In the genomic region with DNA sequence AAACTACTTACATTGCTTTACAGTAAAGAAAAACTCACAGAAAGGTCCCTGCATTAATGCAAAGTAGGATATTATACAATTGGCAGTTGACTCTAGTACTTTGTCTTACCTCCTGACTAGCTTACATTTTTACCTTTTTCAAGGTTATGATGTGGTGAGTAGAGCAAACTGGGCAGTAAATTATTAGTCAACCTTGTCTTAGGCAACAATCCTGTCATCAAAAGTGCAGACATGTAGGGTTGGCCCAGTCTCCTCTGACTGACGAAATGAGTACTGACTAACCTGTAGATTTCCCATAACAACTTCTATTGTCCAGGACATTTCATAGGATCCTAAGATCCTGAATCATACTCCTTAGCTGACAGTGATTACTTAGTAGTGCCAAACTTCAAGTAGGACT, we compare ENCODE assay signal across 1 cellular context.
A peak's percentile ranks its signal among the peaks of the same experiment; 100 is the strongest.
TF ChIP-seq lines count a peak whose summit lies in the region.

No MANE protein-coding gene starts in this region.

TF ChIP-seq in HepG2, 621 proteins besides CTCF, POLR2A, EP300 and RAD21 (continued from another document and continues in another):
- TF ChIP-seq, protein P1, sequence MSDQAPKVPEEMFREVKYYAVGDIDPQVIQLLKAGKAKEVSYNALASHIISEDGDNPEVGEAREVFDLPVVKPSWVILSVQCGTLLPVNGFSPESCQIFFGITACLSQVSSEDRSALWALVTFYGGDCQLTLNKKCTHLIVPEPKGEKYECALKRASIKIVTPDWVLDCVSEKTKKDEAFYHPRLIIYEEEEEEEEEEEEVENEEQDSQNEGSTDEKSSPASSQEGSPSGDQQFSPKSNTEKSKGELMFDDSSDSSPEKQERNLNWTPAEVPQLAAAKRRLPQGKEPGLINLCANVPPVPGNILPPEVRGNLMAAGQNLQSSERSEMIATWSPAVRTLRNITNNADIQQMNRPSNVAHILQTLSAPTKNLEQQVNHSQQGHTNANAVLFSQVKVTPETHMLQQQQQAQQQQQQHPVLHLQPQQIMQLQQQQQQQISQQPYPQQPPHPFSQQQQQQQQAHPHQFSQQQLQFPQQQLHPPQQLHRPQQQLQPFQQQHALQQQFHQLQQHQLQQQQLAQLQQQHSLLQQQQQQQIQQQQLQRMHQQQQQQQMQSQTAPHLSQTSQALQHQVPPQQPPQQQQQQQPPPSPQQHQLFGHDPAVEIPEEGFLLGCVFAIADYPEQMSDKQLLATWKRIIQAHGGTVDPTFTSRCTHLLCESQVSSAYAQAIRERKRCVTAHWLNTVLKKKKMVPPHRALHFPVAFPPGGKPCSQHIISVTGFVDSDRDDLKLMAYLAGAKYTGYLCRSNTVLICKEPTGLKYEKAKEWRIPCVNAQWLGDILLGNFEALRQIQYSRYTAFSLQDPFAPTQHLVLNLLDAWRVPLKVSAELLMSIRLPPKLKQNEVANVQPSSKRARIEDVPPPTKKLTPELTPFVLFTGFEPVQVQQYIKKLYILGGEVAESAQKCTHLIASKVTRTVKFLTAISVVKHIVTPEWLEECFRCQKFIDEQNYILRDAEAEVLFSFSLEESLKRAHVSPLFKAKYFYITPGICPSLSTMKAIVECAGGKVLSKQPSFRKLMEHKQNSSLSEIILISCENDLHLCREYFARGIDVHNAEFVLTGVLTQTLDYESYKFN (CRISPR knock-in tag; conservative IDR thresholded peaks at IDR 0.05) = peak; percentile 71
- TF ChIP-seq ZNF7 (CRISPR knock-in tag; IDR thresholded peaks at IDR 0.05) = peak; percentile 88
- TF ChIP-seq, protein P2, sequence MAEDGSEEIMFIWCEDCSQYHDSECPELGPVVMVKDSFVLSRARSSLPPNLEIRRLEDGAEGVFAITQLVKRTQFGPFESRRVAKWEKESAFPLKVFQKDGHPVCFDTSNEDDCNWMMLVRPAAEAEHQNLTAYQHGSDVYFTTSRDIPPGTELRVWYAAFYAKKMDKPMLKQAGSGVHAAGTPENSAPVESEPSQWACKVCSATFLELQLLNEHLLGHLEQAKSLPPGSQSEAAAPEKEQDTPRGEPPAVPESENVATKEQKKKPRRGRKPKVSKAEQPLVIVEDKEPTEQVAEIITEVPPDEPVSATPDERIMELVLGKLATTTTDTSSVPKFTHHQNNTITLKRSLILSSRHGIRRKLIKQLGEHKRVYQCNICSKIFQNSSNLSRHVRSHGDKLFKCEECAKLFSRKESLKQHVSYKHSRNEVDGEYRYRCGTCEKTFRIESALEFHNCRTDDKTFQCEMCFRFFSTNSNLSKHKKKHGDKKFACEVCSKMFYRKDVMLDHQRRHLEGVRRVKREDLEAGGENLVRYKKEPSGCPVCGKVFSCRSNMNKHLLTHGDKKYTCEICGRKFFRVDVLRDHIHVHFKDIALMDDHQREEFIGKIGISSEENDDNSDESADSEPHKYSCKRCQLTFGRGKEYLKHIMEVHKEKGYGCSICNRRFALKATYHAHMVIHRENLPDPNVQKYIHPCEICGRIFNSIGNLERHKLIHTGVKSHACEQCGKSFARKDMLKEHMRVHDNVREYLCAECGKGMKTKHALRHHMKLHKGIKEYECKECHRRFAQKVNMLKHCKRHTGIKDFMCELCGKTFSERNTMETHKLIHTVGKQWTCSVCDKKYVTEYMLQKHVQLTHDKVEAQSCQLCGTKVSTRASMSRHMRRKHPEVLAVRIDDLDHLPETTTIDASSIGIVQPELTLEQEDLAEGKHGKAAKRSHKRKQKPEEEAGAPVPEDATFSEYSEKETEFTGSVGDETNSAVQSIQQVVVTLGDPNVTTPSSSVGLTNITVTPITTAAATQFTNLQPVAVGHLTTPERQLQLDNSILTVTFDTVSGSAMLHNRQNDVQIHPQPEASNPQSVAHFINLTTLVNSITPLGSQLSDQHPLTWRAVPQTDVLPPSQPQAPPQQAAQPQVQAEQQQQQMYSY (CRISPR knock-in tag; IDR thresholded peaks at IDR 0.05) = no peak
- TF ChIP-seq ZBTB21 (CRISPR knock-in tag; IDR thresholded peaks at IDR 0.05) = peak; percentile 44; the same call in 1 of the 2 replicates
- no peak; the same call in 1 of the 2 replicates for TF ChIP-seq ATM (IDR thresholded peaks at IDR 0.05; ENCODE audit: borderline replicate concordance)
- TF ChIP-seq, protein P3, sequence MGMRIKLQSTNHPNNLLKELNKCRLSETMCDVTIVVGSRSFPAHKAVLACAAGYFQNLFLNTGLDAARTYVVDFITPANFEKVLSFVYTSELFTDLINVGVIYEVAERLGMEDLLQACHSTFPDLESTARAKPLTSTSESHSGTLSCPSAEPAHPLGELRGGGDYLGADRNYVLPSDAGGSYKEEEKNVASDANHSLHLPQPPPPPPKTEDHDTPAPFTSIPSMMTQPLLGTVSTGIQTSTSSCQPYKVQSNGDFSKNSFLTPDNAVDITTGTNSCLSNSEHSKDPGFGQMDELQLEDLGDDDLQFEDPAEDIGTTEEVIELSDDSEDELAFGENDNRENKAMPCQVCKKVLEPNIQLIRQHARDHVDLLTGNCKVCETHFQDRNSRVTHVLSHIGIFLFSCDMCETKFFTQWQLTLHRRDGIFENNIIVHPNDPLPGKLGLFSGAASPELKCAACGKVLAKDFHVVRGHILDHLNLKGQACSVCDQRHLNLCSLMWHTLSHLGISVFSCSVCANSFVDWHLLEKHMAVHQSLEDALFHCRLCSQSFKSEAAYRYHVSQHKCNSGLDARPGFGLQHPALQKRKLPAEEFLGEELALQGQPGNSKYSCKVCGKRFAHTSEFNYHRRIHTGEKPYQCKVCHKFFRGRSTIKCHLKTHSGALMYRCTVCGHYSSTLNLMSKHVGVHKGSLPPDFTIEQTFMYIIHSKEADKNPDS (CRISPR knock-in tag; IDR thresholded peaks at IDR 0.05) = no peak
- peak; percentile 44; the same call in 1 of the 2 replicates for TF ChIP-seq MIXL1 (CRISPR knock-in tag; IDR thresholded peaks at IDR 0.05)
- no peak for TF ChIP-seq TP53 (CRISPR knock-in tag; conservative IDR thresholded peaks at IDR 0.05)
- peak; percentile 55; the same call in 1 of the 2 replicates for TF ChIP-seq SALL1 (CRISPR knock-in tag; IDR thresholded peaks at IDR 0.05)
- TF ChIP-seq ZNF790 (CRISPR knock-in tag; IDR thresholded peaks at IDR 0.05; ENCODE audit: borderline replicate concordance) = no peak
- TF ChIP-seq HNF4A (CRISPR knock-in tag; IDR thresholded peaks at IDR 0.05) = peak; percentile 66
- TF ChIP-seq HHEX (CRISPR knock-in tag; IDR thresholded peaks at IDR 0.05) = no peak
- TF ChIP-seq, protein P4, sequence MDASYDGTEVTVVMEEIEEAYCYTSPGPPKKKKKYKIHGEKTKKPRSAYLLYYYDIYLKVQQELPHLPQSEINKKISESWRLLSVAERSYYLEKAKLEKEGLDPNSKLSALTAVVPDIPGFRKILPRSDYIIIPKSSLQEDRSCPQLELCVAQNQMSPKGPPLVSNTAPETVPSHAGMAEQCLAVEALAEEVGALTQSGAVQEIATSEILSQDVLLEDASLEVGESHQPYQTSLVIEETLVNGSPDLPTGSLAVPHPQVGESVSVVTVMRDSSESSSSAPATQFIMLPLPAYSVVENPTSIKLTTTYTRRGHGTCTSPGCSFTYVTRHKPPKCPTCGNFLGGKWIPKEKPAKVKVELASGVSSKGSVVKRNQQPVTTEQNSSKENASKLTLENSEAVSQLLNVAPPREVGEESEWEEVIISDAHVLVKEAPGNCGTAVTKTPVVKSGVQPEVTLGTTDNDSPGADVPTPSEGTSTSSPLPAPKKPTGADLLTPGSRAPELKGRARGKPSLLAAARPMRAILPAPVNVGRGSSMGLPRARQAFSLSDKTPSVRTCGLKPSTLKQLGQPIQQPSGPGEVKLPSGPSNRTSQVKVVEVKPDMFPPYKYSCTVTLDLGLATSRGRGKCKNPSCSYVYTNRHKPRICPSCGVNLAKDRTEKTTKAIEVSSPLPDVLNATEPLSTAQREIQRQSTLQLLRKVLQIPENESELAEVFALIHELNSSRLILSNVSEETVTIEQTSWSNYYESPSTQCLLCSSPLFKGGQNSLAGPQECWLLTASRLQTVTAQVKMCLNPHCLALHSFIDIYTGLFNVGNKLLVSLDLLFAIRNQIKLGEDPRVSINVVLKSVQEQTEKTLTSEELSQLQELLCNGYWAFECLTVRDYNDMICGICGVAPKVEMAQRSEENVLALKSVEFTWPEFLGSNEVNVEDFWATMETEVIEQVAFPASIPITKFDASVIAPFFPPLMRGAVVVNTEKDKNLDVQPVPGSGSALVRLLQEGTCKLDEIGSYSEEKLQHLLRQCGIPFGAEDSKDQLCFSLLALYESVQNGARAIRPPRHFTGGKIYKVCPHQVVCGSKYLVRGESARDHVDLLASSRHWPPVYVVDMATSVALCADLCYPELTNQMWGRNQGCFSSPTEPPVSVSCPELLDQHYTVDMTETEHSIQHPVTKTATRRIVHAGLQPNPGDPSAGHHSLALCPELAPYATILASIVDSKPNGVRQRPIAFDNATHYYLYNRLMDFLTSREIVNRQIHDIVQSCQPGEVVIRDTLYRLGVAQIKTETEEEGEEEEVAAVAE (CRISPR knock-in tag; IDR thresholded peaks at IDR 0.05; ENCODE audit: borderline replicate concordance) = no peak
- TF ChIP-seq ZNF616 (CRISPR knock-in tag; IDR thresholded peaks at IDR 0.05; ENCODE audit: low read depth) = no peak
- TF ChIP-seq ZNF121 (CRISPR knock-in tag; IDR thresholded peaks at IDR 0.05) = 0 out of 2 replicates have a peak, but pooled peaks have one; percentile 9
- peak; percentile 30; the same call in 1 of the 2 replicates for TF ChIP-seq TGIF2 (CRISPR knock-in tag; IDR thresholded peaks at IDR 0.05)
- TF ChIP-seq ZNF563 (CRISPR knock-in tag; IDR thresholded peaks at IDR 0.05) = no peak
- TF ChIP-seq, protein P5, sequence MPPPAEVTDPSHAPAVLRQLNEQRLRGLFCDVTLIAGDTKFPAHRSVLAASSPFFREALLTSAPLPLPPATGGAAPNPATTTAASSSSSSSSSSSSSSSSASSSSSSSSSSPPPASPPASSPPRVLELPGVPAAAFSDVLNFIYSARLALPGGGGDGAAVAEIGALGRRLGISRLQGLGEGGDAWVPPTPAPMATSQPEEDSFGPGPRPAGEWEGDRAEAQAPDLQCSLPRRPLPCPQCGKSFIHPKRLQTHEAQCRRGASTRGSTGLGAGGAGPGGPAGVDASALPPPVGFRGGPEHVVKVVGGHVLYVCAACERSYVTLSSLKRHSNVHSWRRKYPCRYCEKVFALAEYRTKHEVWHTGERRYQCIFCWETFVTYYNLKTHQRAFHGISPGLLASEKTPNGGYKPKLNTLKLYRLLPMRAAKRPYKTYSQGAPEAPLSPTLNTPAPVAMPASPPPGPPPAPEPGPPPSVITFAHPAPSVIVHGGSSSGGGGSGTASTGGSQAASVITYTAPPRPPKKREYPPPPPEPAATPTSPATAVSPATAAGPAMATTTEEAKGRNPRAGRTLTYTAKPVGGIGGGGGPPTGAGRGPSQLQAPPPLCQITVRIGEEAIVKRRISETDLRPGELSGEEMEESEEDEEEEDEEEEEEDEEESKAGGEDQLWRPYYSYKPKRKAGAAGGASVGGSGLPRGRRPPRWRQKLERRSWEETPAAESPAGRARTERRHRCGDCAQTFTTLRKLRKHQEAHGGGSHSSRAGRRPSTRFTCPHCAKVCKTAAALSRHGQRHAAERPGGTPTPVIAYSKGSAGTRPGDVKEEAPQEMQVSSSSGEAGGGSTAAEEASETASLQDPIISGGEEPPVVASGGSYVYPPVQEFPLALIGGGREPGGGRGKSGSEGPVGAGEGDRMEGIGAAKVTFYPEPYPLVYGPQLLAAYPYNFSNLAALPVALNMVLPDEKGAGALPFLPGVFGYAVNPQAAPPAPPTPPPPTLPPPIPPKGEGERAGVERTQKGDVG (CRISPR knock-in tag; IDR thresholded peaks at IDR 0.05; ENCODE audit: borderline replicate concordance) = no peak
- TF ChIP-seq SUZ12 (IDR thresholded peaks at IDR 0.05; ENCODE audit: low read depth, low read length) = no peak
- peak; percentile 57; the same call in 1 of the 2 replicates for TF ChIP-seq HOXA3 (CRISPR knock-in tag; IDR thresholded peaks at IDR 0.05)
- no peak for TF ChIP-seq KLF15 (CRISPR knock-in tag; IDR thresholded peaks at IDR 0.05; ENCODE audit: borderline replicate concordance)
- TF ChIP-seq MXI1 (IDR thresholded peaks at IDR 0.05; ENCODE audit: borderline replicate concordance, low read depth, low read length) = no peak
- TF ChIP-seq, protein P6, sequence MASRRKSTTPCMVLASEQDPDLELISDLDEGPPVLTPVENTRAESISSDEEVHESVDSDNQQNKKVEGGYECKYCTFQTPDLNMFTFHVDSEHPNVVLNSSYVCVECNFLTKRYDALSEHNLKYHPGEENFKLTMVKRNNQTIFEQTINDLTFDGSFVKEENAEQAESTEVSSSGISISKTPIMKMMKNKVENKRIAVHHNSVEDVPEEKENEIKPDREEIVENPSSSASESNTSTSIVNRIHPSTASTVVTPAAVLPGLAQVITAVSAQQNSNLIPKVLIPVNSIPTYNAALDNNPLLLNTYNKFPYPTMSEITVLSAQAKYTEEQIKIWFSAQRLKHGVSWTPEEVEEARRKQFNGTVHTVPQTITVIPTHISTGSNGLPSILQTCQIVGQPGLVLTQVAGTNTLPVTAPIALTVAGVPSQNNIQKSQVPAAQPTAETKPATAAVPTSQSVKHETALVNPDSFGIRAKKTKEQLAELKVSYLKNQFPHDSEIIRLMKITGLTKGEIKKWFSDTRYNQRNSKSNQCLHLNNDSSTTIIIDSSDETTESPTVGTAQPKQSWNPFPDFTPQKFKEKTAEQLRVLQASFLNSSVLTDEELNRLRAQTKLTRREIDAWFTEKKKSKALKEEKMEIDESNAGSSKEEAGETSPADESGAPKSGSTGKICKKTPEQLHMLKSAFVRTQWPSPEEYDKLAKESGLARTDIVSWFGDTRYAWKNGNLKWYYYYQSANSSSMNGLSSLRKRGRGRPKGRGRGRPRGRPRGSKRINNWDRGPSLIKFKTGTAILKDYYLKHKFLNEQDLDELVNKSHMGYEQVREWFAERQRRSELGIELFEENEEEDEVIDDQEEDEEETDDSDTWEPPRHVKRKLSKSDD (CRISPR knock-in tag; IDR thresholded peaks at IDR 0.05; ENCODE audit: low read depth) = no peak
- TF ChIP-seq, protein P7, sequence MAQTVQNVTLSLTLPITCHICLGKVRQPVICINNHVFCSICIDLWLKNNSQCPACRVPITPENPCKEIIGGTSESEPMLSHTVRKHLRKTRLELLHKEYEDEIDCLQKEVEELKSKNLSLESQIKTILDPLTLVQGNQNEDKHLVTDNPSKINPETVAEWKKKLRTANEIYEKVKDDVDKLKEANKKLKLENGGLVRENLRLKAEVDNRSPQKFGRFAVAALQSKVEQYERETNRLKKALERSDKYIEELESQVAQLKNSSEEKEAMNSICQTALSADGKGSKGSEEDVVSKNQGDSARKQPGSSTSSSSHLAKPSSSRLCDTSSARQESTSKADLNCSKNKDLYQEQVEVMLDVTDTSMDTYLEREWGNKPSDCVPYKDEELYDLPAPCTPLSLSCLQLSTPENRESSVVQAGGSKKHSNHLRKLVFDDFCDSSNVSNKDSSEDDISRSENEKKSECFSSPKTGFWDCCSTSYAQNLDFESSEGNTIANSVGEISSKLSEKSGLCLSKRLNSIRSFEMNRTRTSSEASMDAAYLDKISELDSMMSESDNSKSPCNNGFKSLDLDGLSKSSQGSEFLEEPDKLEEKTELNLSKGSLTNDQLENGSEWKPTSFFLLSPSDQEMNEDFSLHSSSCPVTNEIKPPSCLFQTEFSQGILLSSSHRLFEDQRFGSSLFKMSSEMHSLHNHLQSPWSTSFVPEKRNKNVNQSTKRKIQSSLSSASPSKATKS (CRISPR knock-in tag; IDR thresholded peaks at IDR 0.05) = no peak
- TF ChIP-seq SOX6 (IDR thresholded peaks at IDR 0.05) = no peak
- peak; percentile 81 for TF ChIP-seq SOX6 (CRISPR knock-in tag; IDR thresholded peaks at IDR 0.05)
- TF ChIP-seq ZNF331 (CRISPR knock-in tag; IDR thresholded peaks at IDR 0.05) = peak; percentile 73; the same call in 1 of the 2 replicates
- TF ChIP-seq ZNF3 (CRISPR knock-in tag; IDR thresholded peaks at IDR 0.05) = peak; percentile 66; the same call in 1 of the 2 replicates
- no peak for TF ChIP-seq HMG20B (CRISPR knock-in tag; conservative IDR thresholded peaks at IDR 0.05)
- TF ChIP-seq, protein P8, sequence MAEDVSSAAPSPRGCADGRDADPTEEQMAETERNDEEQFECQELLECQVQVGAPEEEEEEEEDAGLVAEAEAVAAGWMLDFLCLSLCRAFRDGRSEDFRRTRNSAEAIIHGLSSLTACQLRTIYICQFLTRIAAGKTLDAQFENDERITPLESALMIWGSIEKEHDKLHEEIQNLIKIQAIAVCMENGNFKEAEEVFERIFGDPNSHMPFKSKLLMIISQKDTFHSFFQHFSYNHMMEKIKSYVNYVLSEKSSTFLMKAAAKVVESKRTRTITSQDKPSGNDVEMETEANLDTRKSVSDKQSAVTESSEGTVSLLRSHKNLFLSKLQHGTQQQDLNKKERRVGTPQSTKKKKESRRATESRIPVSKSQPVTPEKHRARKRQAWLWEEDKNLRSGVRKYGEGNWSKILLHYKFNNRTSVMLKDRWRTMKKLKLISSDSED (CRISPR knock-in tag; IDR thresholded peaks at IDR 0.05) = no peak
